In the genomic region with DNA sequence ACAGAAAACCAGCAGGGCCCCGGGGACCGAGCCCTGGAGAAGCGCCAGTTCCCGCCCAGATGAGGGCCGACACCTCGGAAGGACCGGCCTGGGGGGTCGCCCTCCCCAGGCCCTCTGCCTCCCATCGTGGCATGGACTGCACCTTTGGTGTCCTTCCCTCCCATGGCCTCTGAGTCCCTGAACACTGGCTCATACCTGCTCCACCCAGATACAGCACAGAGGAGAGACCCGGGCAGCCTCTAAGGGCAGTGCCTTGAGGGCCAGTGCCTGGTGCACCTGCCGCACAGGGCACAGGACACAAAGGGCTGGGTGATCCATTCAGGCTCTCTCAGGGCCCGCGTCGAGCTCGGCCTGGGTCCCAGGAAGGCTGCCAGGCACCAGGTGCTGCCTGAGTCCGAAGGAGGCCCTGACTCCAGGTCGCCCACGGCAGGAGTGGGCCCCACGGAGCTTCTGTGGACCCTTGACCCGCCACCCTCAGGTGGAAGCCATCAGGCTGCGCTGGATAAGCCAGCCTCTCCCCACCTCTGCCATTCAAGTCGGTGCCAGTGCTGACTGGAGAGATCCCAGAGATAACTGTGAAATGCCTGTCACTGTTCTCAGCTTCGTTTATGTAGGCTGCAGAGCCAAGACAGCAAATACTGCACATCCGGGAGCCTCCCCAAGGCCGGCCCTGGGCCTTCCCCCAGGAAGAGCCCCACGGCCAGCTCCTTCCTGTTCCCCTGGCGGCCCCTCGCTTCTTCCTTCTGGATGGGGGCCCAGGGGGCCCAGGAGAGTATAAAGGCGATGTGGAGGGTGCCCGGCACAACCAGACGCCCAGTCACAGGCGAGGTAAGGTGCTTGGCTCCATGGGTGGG, we compare ENCODE assay signal across 1 cellular context.
TF ChIP-seq lines count a peak whose summit lies in the region.

A gene with protein sequence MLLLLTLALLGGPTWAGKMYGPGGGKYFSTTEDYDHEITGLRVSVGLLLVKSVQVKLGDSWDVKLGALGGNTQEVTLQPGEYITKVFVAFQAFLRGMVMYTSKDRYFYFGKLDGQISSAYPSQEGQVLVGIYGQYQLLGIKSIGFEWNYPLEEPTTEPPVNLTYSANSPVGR (plus strand): TSS at position 803 of the 854 bp plus-strand sequence. CDS start 139 bp downstream, outside the sequence.

TF ChIP-seq in HepG2, 621 proteins besides CTCF, POLR2A, EP300 and RAD21 (continued from another document and continues in another):
- TF ChIP-seq KAT8 (CRISPR knock-in tag; IDR thresholded peaks at IDR 0.05) (peak; percentile 74), PHB2 (IDR thresholded peaks at IDR 0.05; ENCODE audit: partially characterized antibody) (no peak), PHF5A (CRISPR knock-in tag; IDR thresholded peaks at IDR 0.05; ENCODE audit: low read depth, unreplicated experiment) (no peak), ZBTB7A (CRISPR knock-in tag; IDR thresholded peaks at IDR 0.05) (no peak), ZBTB20 (CRISPR knock-in tag; IDR thresholded peaks at IDR 0.05; ENCODE audit: borderline replicate concordance, low read depth) (no peak), RNF2 (conservative IDR thresholded peaks at IDR 0.05; ENCODE audit: low read depth) (no peak), ZNF451 (CRISPR knock-in tag; IDR thresholded peaks at IDR 0.05) (no peak), MIXL1 (CRISPR knock-in tag; IDR thresholded peaks at IDR 0.05) (0 out of 2 replicates have a peak, but pooled peaks have one; percentile 25), ZFX (CRISPR knock-in tag; IDR thresholded peaks at IDR 0.05; ENCODE audit: low read depth) (peak; percentile 23; the same call in 1 of the 2 replicates), TEAD2 (CRISPR knock-in tag; IDR thresholded peaks at IDR 0.05) (no peak), KAT2B (IDR thresholded peaks at IDR 0.05; ENCODE audit: borderline replicate concordance, low read depth, low read length) (no peak), HNRNPL (IDR thresholded peaks at IDR 0.05; ENCODE audit: low read depth, low read length) (peak; percentile 64; the same call in 1 of the 2 replicates), ZNF136 (CRISPR knock-in tag; IDR thresholded peaks at IDR 0.05; ENCODE audit: low read depth) (no peak), ZNF572 (CRISPR knock-in tag; IDR thresholded peaks at IDR 0.05) (no peak), E2F5 (CRISPR knock-in tag; conservative IDR thresholded peaks at IDR 0.05) (no peak), ATF2 (CRISPR knock-in tag; IDR thresholded peaks at IDR 0.05) (no peak), ZNF660 (CRISPR knock-in tag; IDR thresholded peaks at IDR 0.05; ENCODE audit: borderline replicate concordance, low read depth) (no peak), ZSCAN25 (CRISPR knock-in tag; IDR thresholded peaks at IDR 0.05) (no peak), ZNF441 (CRISPR knock-in tag; IDR thresholded peaks at IDR 0.05; ENCODE audit: borderline replicate concordance) (0 out of 2 replicates have a peak, but pooled peaks have one; percentile 39), ZSCAN12 (CRISPR knock-in tag; IDR thresholded peaks at IDR 0.05) (no peak), RCOR2 (CRISPR knock-in tag; IDR thresholded peaks at IDR 0.05) (no peak), BCL3 (CRISPR knock-in tag; IDR thresholded peaks at IDR 0.05) (no peak), SOX13 (IDR thresholded peaks at IDR 0.05) (no peak), SOX13 (CRISPR knock-in tag; conservative IDR thresholded peaks at IDR 0.05 in 1 of 2, IDR thresholded peaks at IDR 0.05 in 1 of 2) (peak in 1 of 2 experiments; percentile 29; a peak in 1 of 4 replicates), PPARG (CRISPR knock-in tag; conservative IDR thresholded peaks at IDR 0.05) (no peak), RXRB (CRISPR knock-in tag; IDR thresholded peaks at IDR 0.05; ENCODE audit: borderline replicate concordance) (peak; percentile 38; the same call in 1 of the 2 replicates), HDAC1 (CRISPR knock-in tag; IDR thresholded peaks at IDR 0.05) (no peak), CC2D1A (CRISPR knock-in tag; IDR thresholded peaks at IDR 0.05) (no peak), ETV6 (CRISPR knock-in tag; conservative IDR thresholded peaks at IDR 0.05) (no peak), TOPORS (CRISPR knock-in tag; IDR thresholded peaks at IDR 0.05) (no peak), RFX1 (IDR thresholded peaks at IDR 0.05) (no peak), ZNF777 (CRISPR knock-in tag; IDR thresholded peaks at IDR 0.05) (no peak), ZNF329 (CRISPR knock-in tag; IDR thresholded peaks at IDR 0.05; ENCODE audit: low read depth) (no peak), REPIN1 (CRISPR knock-in tag; IDR thresholded peaks at IDR 0.05; ENCODE audit: borderline replicate concordance, low read depth) (no peak), NCOA2 (CRISPR knock-in tag; IDR thresholded peaks at IDR 0.05) (no peak; the same call in none of the 2 replicates), KDM5A (IDR thresholded peaks at IDR 0.05; ENCODE audit: borderline replicate concordance, low read length) (no peak), MED1 (CRISPR knock-in tag; IDR thresholded peaks at IDR 0.05) (peak; percentile 64), SALL2 (CRISPR knock-in tag; IDR thresholded peaks at IDR 0.05) (no peak), AKAP8 (CRISPR knock-in tag; IDR thresholded peaks at IDR 0.05) (no peak), ZNF225 (CRISPR knock-in tag; IDR thresholded peaks at IDR 0.05) (no peak)
- TF ChIP-seq, protein P1, sequence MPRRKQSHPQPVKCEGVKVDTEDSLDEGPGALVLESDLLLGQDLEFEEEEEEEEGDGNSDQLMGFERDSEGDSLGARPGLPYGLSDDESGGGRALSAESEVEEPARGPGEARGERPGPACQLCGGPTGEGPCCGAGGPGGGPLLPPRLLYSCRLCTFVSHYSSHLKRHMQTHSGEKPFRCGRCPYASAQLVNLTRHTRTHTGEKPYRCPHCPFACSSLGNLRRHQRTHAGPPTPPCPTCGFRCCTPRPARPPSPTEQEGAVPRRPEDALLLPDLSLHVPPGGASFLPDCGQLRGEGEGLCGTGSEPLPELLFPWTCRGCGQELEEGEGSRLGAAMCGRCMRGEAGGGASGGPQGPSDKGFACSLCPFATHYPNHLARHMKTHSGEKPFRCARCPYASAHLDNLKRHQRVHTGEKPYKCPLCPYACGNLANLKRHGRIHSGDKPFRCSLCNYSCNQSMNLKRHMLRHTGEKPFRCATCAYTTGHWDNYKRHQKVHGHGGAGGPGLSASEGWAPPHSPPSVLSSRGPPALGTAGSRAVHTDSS (CRISPR knock-in tag; conservative IDR thresholded peaks at IDR 0.05), result no peak
- TF ChIP-seq, protein P2, sequence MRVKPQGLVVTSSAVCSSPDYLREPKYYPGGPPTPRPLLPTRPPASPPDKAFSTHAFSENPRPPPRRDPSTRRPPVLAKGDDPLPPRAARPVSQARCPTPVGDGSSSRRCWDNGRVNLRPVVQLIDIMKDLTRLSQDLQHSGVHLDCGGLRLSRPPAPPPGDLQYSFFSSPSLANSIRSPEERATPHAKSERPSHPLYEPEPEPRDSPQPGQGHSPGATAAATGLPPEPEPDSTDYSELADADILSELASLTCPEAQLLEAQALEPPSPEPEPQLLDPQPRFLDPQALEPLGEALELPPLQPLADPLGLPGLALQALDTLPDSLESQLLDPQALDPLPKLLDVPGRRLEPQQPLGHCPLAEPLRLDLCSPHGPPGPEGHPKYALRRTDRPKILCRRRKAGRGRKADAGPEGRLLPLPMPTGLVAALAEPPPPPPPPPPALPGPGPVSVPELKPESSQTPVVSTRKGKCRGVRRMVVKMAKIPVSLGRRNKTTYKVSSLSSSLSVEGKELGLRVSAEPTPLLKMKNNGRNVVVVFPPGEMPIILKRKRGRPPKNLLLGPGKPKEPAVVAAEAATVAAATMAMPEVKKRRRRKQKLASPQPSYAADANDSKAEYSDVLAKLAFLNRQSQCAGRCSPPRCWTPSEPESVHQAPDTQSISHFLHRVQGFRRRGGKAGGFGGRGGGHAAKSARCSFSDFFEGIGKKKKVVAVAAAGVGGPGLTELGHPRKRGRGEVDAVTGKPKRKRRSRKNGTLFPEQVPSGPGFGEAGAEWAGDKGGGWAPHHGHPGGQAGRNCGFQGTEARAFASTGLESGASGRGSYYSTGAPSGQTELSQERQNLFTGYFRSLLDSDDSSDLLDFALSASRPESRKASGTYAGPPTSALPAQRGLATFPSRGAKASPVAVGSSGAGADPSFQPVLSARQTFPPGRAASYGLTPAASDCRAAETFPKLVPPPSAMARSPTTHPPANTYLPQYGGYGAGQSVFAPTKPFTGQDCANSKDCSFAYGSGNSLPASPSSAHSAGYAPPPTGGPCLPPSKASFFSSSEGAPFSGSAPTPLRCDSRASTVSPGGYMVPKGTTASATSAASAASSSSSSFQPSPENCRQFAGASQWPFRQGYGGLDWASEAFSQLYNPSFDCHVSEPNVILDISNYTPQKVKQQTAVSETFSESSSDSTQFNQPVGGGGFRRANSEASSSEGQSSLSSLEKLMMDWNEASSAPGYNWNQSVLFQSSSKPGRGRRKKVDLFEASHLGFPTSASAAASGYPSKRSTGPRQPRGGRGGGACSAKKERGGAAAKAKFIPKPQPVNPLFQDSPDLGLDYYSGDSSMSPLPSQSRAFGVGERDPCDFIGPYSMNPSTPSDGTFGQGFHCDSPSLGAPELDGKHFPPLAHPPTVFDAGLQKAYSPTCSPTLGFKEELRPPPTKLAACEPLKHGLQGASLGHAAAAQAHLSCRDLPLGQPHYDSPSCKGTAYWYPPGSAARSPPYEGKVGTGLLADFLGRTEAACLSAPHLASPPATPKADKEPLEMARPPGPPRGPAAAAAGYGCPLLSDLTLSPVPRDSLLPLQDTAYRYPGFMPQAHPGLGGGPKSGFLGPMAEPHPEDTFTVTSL (CRISPR knock-in tag; IDR thresholded peaks at IDR 0.05; ENCODE audit: borderline replicate concordance), result no peak
- TF ChIP-seq, protein P3, sequence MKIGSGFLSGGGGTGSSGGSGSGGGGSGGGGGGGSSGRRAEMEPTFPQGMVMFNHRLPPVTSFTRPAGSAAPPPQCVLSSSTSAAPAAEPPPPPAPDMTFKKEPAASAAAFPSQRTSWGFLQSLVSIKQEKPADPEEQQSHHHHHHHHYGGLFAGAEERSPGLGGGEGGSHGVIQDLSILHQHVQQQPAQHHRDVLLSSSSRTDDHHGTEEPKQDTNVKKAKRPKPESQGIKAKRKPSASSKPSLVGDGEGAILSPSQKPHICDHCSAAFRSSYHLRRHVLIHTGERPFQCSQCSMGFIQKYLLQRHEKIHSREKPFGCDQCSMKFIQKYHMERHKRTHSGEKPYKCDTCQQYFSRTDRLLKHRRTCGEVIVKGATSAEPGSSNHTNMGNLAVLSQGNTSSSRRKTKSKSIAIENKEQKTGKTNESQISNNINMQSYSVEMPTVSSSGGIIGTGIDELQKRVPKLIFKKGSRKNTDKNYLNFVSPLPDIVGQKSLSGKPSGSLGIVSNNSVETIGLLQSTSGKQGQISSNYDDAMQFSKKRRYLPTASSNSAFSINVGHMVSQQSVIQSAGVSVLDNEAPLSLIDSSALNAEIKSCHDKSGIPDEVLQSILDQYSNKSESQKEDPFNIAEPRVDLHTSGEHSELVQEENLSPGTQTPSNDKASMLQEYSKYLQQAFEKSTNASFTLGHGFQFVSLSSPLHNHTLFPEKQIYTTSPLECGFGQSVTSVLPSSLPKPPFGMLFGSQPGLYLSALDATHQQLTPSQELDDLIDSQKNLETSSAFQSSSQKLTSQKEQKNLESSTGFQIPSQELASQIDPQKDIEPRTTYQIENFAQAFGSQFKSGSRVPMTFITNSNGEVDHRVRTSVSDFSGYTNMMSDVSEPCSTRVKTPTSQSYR (CRISPR knock-in tag; IDR thresholded peaks at IDR 0.05; ENCODE audit: borderline replicate concordance), result no peak
